Comparison of ENCODE assay signal across 1 cellular context in the genomic region with DNA sequence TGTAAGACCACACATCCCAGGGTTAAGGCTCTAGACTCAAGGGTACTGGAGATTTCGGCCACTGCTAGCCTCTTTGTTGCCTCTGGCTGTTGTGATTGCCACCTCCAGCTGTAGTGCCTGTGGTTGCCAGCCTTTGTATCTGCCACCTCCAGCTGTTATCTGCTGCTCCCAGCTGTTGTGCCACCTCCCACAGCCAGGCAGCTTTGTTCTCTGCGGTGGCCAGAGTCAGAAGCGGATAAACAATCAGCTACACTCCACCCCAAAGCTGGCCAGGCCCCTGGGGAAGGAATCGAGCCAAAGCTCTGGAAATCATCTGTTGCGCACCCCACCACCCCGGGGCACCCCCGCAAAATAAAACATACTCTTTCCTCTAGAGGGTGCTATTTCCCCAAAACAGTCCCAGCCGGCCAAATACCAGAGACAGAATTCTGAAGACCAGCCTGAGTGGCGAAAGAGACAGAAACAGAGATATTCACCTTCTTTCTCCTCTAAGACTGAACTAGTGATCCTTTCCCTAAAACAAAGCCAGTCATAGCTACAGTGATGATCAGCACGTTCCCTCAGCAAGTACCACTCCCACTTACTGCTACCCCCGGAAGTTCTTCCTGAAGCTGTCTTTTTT.
TF ChIP-seq lines count a peak whose summit lies in the region.

No MANE protein-coding gene starts in this region.

TF ChIP-seq in HEK293, 187 proteins besides CTCF, POLR2A, EP300 and RAD21 (continued from another document and continues in another):
- TF ChIP-seq, protein P1, sequence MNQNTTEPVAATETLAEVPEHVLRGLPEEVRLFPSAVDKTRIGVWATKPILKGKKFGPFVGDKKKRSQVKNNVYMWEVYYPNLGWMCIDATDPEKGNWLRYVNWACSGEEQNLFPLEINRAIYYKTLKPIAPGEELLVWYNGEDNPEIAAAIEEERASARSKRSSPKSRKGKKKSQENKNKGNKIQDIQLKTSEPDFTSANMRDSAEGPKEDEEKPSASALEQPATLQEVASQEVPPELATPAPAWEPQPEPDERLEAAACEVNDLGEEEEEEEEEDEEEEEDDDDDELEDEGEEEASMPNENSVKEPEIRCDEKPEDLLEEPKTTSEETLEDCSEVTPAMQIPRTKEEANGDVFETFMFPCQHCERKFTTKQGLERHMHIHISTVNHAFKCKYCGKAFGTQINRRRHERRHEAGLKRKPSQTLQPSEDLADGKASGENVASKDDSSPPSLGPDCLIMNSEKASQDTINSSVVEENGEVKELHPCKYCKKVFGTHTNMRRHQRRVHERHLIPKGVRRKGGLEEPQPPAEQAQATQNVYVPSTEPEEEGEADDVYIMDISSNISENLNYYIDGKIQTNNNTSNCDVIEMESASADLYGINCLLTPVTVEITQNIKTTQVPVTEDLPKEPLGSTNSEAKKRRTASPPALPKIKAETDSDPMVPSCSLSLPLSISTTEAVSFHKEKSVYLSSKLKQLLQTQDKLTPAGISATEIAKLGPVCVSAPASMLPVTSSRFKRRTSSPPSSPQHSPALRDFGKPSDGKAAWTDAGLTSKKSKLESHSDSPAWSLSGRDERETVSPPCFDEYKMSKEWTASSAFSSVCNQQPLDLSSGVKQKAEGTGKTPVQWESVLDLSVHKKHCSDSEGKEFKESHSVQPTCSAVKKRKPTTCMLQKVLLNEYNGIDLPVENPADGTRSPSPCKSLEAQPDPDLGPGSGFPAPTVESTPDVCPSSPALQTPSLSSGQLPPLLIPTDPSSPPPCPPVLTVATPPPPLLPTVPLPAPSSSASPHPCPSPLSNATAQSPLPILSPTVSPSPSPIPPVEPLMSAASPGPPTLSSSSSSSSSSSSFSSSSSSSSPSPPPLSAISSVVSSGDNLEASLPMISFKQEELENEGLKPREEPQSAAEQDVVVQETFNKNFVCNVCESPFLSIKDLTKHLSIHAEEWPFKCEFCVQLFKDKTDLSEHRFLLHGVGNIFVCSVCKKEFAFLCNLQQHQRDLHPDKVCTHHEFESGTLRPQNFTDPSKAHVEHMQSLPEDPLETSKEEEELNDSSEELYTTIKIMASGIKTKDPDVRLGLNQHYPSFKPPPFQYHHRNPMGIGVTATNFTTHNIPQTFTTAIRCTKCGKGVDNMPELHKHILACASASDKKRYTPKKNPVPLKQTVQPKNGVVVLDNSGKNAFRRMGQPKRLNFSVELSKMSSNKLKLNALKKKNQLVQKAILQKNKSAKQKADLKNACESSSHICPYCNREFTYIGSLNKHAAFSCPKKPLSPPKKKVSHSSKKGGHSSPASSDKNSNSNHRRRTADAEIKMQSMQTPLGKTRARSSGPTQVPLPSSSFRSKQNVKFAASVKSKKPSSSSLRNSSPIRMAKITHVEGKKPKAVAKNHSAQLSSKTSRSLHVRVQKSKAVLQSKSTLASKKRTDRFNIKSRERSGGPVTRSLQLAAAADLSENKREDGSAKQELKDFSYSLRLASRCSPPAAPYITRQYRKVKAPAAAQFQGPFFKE (tag by site-specific recombination; IDR thresholded peaks at IDR 0.05; ENCODE audit: borderline replicate concordance), result no peak
- TF ChIP-seq, protein P2, sequence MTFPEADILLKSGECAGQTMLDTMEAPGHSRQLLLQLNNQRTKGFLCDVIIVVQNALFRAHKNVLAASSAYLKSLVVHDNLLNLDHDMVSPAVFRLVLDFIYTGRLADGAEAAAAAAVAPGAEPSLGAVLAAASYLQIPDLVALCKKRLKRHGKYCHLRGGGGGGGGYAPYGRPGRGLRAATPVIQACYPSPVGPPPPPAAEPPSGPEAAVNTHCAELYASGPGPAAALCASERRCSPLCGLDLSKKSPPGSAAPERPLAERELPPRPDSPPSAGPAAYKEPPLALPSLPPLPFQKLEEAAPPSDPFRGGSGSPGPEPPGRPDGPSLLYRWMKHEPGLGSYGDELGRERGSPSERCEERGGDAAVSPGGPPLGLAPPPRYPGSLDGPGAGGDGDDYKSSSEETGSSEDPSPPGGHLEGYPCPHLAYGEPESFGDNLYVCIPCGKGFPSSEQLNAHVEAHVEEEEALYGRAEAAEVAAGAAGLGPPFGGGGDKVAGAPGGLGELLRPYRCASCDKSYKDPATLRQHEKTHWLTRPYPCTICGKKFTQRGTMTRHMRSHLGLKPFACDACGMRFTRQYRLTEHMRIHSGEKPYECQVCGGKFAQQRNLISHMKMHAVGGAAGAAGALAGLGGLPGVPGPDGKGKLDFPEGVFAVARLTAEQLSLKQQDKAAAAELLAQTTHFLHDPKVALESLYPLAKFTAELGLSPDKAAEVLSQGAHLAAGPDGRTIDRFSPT (tag by site-specific recombination; IDR thresholded peaks at IDR 0.05), result 0 out of 2 replicates have a peak, but pooled peaks have one; percentile 19
- no peak for TF ChIP-seq ZNF513 (tag by site-specific recombination; IDR thresholded peaks at IDR 0.05)
- TF ChIP-seq ZNF843 (tag by site-specific recombination; IDR thresholded peaks at IDR 0.05), result no peak
- TF ChIP-seq ZNF555 (tag by site-specific recombination; conservative IDR thresholded peaks at IDR 0.05), result no peak
- TF ChIP-seq ZNF248 (tag by site-specific recombination; IDR thresholded peaks at IDR 0.05), result no peak
- no peak for TF ChIP-seq ZNF16 (tag by site-specific recombination; IDR thresholded peaks at IDR 0.05; ENCODE audit: low read depth)
- TF ChIP-seq ZNF600 (tag by site-specific recombination; IDR thresholded peaks at IDR 0.05), result no peak
- peak; percentile 81 for TF ChIP-seq ZNF768 (tag by site-specific recombination; IDR thresholded peaks at IDR 0.05)
- no peak for TF ChIP-seq ZNF398 (tag by site-specific recombination; IDR thresholded peaks at IDR 0.05)
- no peak for TF ChIP-seq ZNF280D (tag by site-specific recombination; IDR thresholded peaks at IDR 0.05)
- TF ChIP-seq ZSCAN23 (tag by site-specific recombination; IDR thresholded peaks at IDR 0.05), result no peak
- TF ChIP-seq TRIM28 (IDR thresholded peaks at IDR 0.05; ENCODE audit: borderline replicate concordance, low read length), result no peak
- no peak for TF ChIP-seq ZNF157 (tag by site-specific recombination; IDR thresholded peaks at IDR 0.05)
- no peak for TF ChIP-seq ZEB2 (tag by site-specific recombination; IDR thresholded peaks at IDR 0.05)
- TF ChIP-seq, protein P3, sequence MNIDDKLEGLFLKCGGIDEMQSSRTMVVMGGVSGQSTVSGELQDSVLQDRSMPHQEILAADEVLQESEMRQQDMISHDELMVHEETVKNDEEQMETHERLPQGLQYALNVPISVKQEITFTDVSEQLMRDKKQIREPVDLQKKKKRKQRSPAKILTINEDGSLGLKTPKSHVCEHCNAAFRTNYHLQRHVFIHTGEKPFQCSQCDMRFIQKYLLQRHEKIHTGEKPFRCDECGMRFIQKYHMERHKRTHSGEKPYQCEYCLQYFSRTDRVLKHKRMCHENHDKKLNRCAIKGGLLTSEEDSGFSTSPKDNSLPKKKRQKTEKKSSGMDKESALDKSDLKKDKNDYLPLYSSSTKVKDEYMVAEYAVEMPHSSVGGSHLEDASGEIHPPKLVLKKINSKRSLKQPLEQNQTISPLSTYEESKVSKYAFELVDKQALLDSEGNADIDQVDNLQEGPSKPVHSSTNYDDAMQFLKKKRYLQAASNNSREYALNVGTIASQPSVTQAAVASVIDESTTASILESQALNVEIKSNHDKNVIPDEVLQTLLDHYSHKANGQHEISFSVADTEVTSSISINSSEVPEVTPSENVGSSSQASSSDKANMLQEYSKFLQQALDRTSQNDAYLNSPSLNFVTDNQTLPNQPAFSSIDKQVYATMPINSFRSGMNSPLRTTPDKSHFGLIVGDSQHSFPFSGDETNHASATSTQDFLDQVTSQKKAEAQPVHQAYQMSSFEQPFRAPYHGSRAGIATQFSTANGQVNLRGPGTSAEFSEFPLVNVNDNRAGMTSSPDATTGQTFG (tag by site-specific recombination; IDR thresholded peaks at IDR 0.05; ENCODE audit: borderline replicate concordance), result no peak
- TF ChIP-seq ZNF302 (tag by site-specific recombination; IDR thresholded peaks at IDR 0.05; ENCODE audit: low read depth), result no peak
- TF ChIP-seq ZNF311 (tag by site-specific recombination; IDR thresholded peaks at IDR 0.05; ENCODE audit: borderline replicate concordance), result no peak
- no peak for TF ChIP-seq ZNF623 (tag by site-specific recombination; IDR thresholded peaks at IDR 0.05)
- no peak for TF ChIP-seq ZNF24 (tag by site-specific recombination; IDR thresholded peaks at IDR 0.05)
- no peak for TF ChIP-seq ZNF174 (tag by site-specific recombination; IDR thresholded peaks at IDR 0.05)
- no peak for TF ChIP-seq ZNF837 (tag by site-specific recombination; IDR thresholded peaks at IDR 0.05)
- TF ChIP-seq REPIN1 (tag by site-specific recombination; IDR thresholded peaks at IDR 0.05; ENCODE audit: low read depth), result no peak
- no peak for TF ChIP-seq ZNF138 (tag by site-specific recombination; IDR thresholded peaks at IDR 0.05; ENCODE audit: borderline replicate concordance)
- no peak for TF ChIP-seq ZFP69B (tag by site-specific recombination; IDR thresholded peaks at IDR 0.05)
- TF ChIP-seq ZNF341 (tag by site-specific recombination; IDR thresholded peaks at IDR 0.05; ENCODE audit: low read depth), result peak; percentile 89
- no peak for TF ChIP-seq ZNF274 (IDR thresholded peaks at IDR 0.05; ENCODE audit: low read length)
- no peak for TF ChIP-seq ZNF274 (tag by site-specific recombination; IDR thresholded peaks at IDR 0.05; ENCODE audit: borderline replicate concordance)
- TF ChIP-seq ZNF366 (tag by site-specific recombination; conservative IDR thresholded peaks at IDR 0.05), result no peak
- no peak for TF ChIP-seq ZNF639 (tag by site-specific recombination; IDR thresholded peaks at IDR 0.05)
- no peak for TF ChIP-seq ZBTB20 (tag by site-specific recombination; IDR thresholded peaks at IDR 0.05)
- no peak for TF ChIP-seq ZNF776 (tag by site-specific recombination; IDR thresholded peaks at IDR 0.05; ENCODE audit: borderline replicate concordance)
- TF ChIP-seq ZBTB49 (tag by site-specific recombination; IDR thresholded peaks at IDR 0.05; ENCODE audit: low read depth), result no peak
- TF ChIP-seq SP7 (tag by site-specific recombination; IDR thresholded peaks at IDR 0.05), result no peak
